Comparison of ENCODE assay signal across 8 cellular contexts in genomic region chr11:36508743-36509142, GRCh38. TPM values are rescaled to one million over a fixed set of nuclear protein-coding genes. Genes with fewer than 3 reads are reported as not detected.
DNase-seq lines count a peak whose midpoint lies in the region; ATAC-seq and TF ChIP-seq lines count a peak whose summit lies in the region.

No MANE protein-coding gene starts in this region.

- peaks cover 4 to 48% (median 28%) of the 10 kb centered on the region in 12 donors for H3K4me1 ChIP-seq in heart left ventricle
- H3K4me1 ChIP-seq in mesendoderm (ENCODE audit: control insufficient read depth, low read depth, low read length), result no peaks in the 10 kb centered on the region
- H3K4me1 ChIP-seq in vagina, result peaks cover 37% of the 10 kb centered on the region

- H3K27ac ChIP-seq in heart left ventricle (peak overlapping the region; percentile 73 to 96 (median 89)), brain microvascular endothelial cell (peak overlapping the region; percentile 87), mesendoderm (ENCODE audit: low read depth, low read length) (no peak overlapping the region), vagina (peak overlapping the region; percentile 88)

- H2AK5ac ChIP-seq in mesendoderm (ENCODE audit: low read length), result no peak overlapping the region

- no peak overlapping the region for H3K4ac ChIP-seq in mesendoderm (ENCODE audit: low read depth, low read length)

- no peak overlapping the region for H4K8ac ChIP-seq in mesendoderm (ENCODE audit: low read depth, low read length)

- no peak overlapping the region for H2BK120ac ChIP-seq in mesendoderm (ENCODE audit: low read depth, low read length)

- TF ChIP-seq CTCF in heart left ventricle (IDR thresholded peaks at IDR 0.05) (no peak), brain microvascular endothelial cell (IDR thresholded peaks at IDR 0.05; ENCODE audit: low read depth, low read length, missing control alignments) (no peak), vagina (IDR thresholded peaks at IDR 0.05) (no peak)

- intact Hi-C loops in heart left ventricle (cut with DNase I) (loop anchor here in 1 of 10 donors (10.0 kb wide), 1 partner anchor 1594 kb away; the partner anchor contains the start of genes APIP and PDHX), left cardiac atrium (cut with DNase I) (no loop called here), vagina (cut with DNase I) (no loop called here)

- no peaks in the 10 kb centered on the region for H3K79me1 ChIP-seq in mesendoderm (ENCODE audit: low read length)

- no peak overlapping the region for H3K56ac ChIP-seq in mesendoderm (ENCODE audit: low read length)

- H3K36me3 ChIP-seq in heart left ventricle (peaks cover 0 to 6% (median 0%) of the 10 kb centered on the region in 9 donors), brain microvascular endothelial cell (replicated peaks) (no peaks in the 10 kb centered on the region), mesendoderm (ENCODE audit: control insufficient read depth, insufficient read depth, low read length) (no peaks in the 10 kb centered on the region), vagina (no peaks in the 10 kb centered on the region)

- no peak overlapping the region for H4K5ac ChIP-seq in mesendoderm (ENCODE audit: low read length)

- TF ChIP-seq POLR2A in heart left ventricle (IDR thresholded peaks at IDR 0.05) (no peak), vagina (IDR thresholded peaks at IDR 0.05) (no peak)

- peak overlapping the region; percentile 97 for H3K9ac ChIP-seq in mesendoderm (ENCODE audit: low read length)

- no peaks in the 10 kb centered on the region for H3K79me2 ChIP-seq in mesendoderm (ENCODE audit: control insufficient read depth, insufficient read depth, low read length)

- no peak overlapping the region for H3K18ac ChIP-seq in mesendoderm (ENCODE audit: low read length)

- H3K4me3 ChIP-seq in heart left ventricle (peak overlapping the region; percentile 62 to 98 (median 86)), brain microvascular endothelial cell (ENCODE audit: low read depth, low read length) (peak overlapping the region; percentile 98), mesendoderm (ENCODE audit: low read length) (no peak overlapping the region), vagina (peak overlapping the region; percentile 83 to 92)

- in situ Hi-C loops in brain microvascular endothelial cell (cut with HindIII; ENCODE audit: low pct_ligation_motif_present, low sequenced_read_pairs), result no loop called here

- peaks cover 0 to 7% (median 1%) of the 10 kb centered on the region in 12 donors for H3K9me3 ChIP-seq in heart left ventricle
- H3K9me3 ChIP-seq in vagina, result no peaks in the 10 kb centered on the region

- DNase-seq in heart left ventricle (no peak), left cardiac atrium (no peak), brain microvascular endothelial cell (no peak), mesendoderm (no peak), vagina (ENCODE audit: extremely low spot score in 2 of 2) (no peak), T-helper 9 cell (no peak), NCI-H82 (lab: John Stamatoyannopoulos, UW) (no peak)

- H3K27me3 ChIP-seq in heart left ventricle (no peaks in the 10 kb centered on the region), brain microvascular endothelial cell (replicated peaks) (no peaks in the 10 kb centered on the region), mesendoderm (ENCODE audit: insufficient read depth, low read length, poor library complexity) (no peaks in the 10 kb centered on the region), vagina (no peaks in the 10 kb centered on the region)

- peak overlapping the region; percentile 45 for H3K4me2 ChIP-seq in mesendoderm (ENCODE audit: low read length)

- no peak overlapping the region for H3K23ac ChIP-seq in mesendoderm (ENCODE audit: low read length)

- WGBS in heart left ventricle, 4 donors, result 1 to 13% (median 11%) methylated on average over 3 of the region's 3 CpGs
- WGBS in mesendoderm (ENCODE audit: extremely low coverage, insufficient coverage, low lambda C conversion rate), result no CpG with 5 or more reads among the region's 3 CpGs

- ATAC-seq in heart left ventricle (no peak), left cardiac atrium (no peak), GM18868 (IDR thresholded peaks at IDR 0.05; ENCODE audit: unreplicated experiment) (no peak)

- no peak overlapping the region for H2BK5ac ChIP-seq in mesendoderm (ENCODE audit: low read length)

- no peak overlapping the region for H2BK15ac ChIP-seq in mesendoderm (replicated peaks; ENCODE audit: low read depth)

RNA-seq across cellular contexts. Expression of gene TRAF6, which starts 1.3 kb away (rescaled TPM):
- total RNA-seq in heart left ventricle (10 to 100 TPM; 10.1 to 17.4 (median 15.1) TPM), left cardiac atrium (10 to 100 TPM in 1 of 2 donors, 1 to 10 TPM in 1; 9.7 to 13.1 TPM), vagina (10.6 TPM)
- 1 to 10 TPM; 2.7 to 6.6 TPM for polyA plus RNA-seq in heart left ventricle
- polyA plus RNA-seq in mesendoderm (2013, experiment 1 of 2), result 6.0 TPM
- polyA plus RNA-seq in mesendoderm (2013, experiment 2 of 2), result 5.9 TPM

RNA-seq across cellular contexts. Expression of gene RAG1, which starts 59.1 kb away (rescaled TPM):
- total RNA-seq in heart left ventricle (1 to 10 TPM in 7 of 9 donors, under 1 TPM in 2; 0.44 to 2.6 (median 1.6) TPM), left cardiac atrium (1 to 10 TPM in 1 of 2 donors, under 1 TPM in 1; 0.65 to 1.1 TPM), vagina (0.25 TPM)
- polyA plus RNA-seq in heart left ventricle, result under 1 TPM; 0.51 to 0.80 TPM
- 0.55 TPM for polyA plus RNA-seq in mesendoderm (2013, experiment 1 of 2)
- 0.52 TPM for polyA plus RNA-seq in mesendoderm (2013, experiment 2 of 2)
